ENCODE assay signal across 15 cellular contexts in the genomic region with DNA sequence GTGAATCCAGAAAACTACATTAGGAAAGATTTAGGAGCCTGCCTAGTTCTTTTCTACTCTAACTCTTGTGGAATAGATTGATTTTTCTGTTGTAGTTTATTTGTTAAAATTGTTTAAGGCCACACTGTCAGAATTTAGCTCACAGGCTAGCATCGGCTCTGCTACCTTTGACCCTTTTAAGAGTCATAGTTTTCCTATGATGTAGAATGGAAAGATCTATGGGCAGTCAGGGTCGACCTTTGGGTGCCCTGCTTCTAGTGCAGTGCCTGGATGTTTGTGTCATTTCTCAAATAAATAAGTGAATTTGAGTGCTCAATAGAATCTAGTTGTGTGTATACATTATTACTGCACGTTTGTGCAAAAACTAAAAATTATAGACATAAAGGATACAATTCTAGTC.
"Had no signal": no experiment of that assay in that cellular context is flagged by ENCODE, and none has a peak within 500 bp of the region (broad histone marks: within the 10 kb centered on the region; RNA-seq: fewer than 3 reads in every experiment).

No MANE protein-coding gene starts in this region.

- DNase-seq: activated CD4-positive, alpha-beta T cell treated with anti-CD3 and anti-CD28 coated beads, Interleukin-2, amount 50 U/mL, for 1 hour; activated CD4-positive, CD25-positive, alpha-beta regulatory T cell; activated T-cell treated with anti-CD3 and anti-CD28 coated beads for 4 hours; caudate nucleus; effector CD8-positive, alpha-beta T cell; left ventricle myocardium inferior; posterior cingulate gyrus had no signal

- H3K4me3 Mint-ChIP-seq: activated naive CD4-positive, alpha-beta T cell treated with anti-CD3 and anti-CD28 coated beads, Interleukin-2, amount 50 U/mL, for 24 hours; mesothelial cell of epicardium; T-helper 1 cell treated with Interleukin-12 subunit alpha and Interleukin-12 subunit beta and Interleukin-4 antibody, amounts not matched to agents 30 μg/mL and 1 μg/mL, for 36 hours had no signal

- H3K4me1 Mint-ChIP-seq: activated naive CD4-positive, alpha-beta T cell treated with anti-CD3 and anti-CD28 coated beads, Interleukin-2, amount 50 U/mL, for 24 hours had no signal

- H3K4me1 ChIP-seq: gastroesophageal sphincter, left ventricle myocardium inferior, tibial nerve had no signal

- H3K36me3 Mint-ChIP-seq: activated naive CD4-positive, alpha-beta T cell treated with anti-CD3 and anti-CD28 coated beads, Interleukin-2, amount 50 U/mL, for 24 hours had no signal

- H3K27me3 ChIP-seq: gastroesophageal sphincter, tibial nerve had no signal

- H3K27ac Mint-ChIP-seq: activated naive CD4-positive, alpha-beta T cell treated with anti-CD3 and anti-CD28 coated beads, Interleukin-2, amount 50 U/mL, for 24 hours; activated T-helper 2 cell treated with anti-CD3 and anti-CD28 coated beads, Interferon-gamma antibody, Interleukin-2, Interleukin-4, amounts not matched to agents 10 μg/mL and 5 μg/mL and 100 μg/mL, durations not matched to agents 14 hours and 24 hours and 36 hours; T-helper 1 cell treated with Interleukin-12 subunit alpha and Interleukin-12 subunit beta and Interleukin-4 antibody, amounts not matched to agents 30 μg/mL and 1 μg/mL, for 36 hours had no signal

- H3K27ac ChIP-seq: coronary artery, gastroesophageal sphincter, left ventricle myocardium inferior, skin epidermis had no signal

- ATAC-seq: gastroesophageal sphincter had no signal

- H3K36me3 ChIP-seq: gastroesophageal sphincter, left ventricle myocardium inferior, tibial nerve had no signal

- H3K4me3 ChIP-seq: coronary artery, gastroesophageal sphincter, left ventricle myocardium inferior, skin epidermis, tibial nerve had no signal

- H3K9me3 ChIP-seq: gastroesophageal sphincter, left ventricle myocardium inferior, tibial nerve had no signal
